23 cellular contexts compared by ENCODE assay signal in genomic region chr16:30180741-30181140, GRCh38.
"Had no signal": no experiment of that assay in that cellular context is flagged by ENCODE, and none has a peak within 500 bp of the region (broad histone marks: within the 10 kb centered on the region; RNA-seq: fewer than 3 reads in every experiment).

No MANE protein-coding gene starts in this region.

- DNase-seq: activated CD4-positive, alpha-beta T cell treated with anti-CD3 and anti-CD28 coated beads, Interleukin-2, amount 10 ng/mL, durations not matched to agents 24 days and 14 days; activated CD4-positive, CD25-positive, alpha-beta regulatory T cell; activated CD8-positive, alpha-beta memory T cell treated with anti-CD3 and anti-CD28 coated beads for 24 hours; activated CD8-positive, alpha-beta memory T cell treated with anti-CD3 and anti-CD28 coated beads, Interleukin-2, amount 50 U/mL, for 48 hours; activated effector memory CD4-positive, alpha-beta T cell treated with anti-CD3 and anti-CD28 coated beads, Interleukin-2, amount 50 U/mL, for 16 hours; activated T-cell treated with anti-CD3 and anti-CD28 coated beads, Interleukin-2, amount 50 U/mL, for 48 hours; anterior cingulate cortex; central memory CD4-positive, alpha-beta T cell; endodermal cell; foreskin melanocyte; glutamatergic neuron; hippocampal formation; lower lobe of right lung; midbrain; SK-N-SH; stimulated activated CD8-positive, alpha-beta memory T cell treated with anti-CD3 and anti-CD28 coated beads, Interleukin-4, amount 100 ng/mL, for 48 hours; stimulated activated naive CD8-positive, alpha-beta T cell treated with anti-CD3 and anti-CD28 coated beads, Interleukin-15, Interleukin-2, amounts not matched to agents 100 U/mL and 50 U/mL, for 24 hours; T-helper 9 cell; transverse colon had no signal

- H3K27me3 ChIP-seq: neutrophil, suprapubic skin, transverse colon, vagina had no signal

- H3K9me3 ChIP-seq: lower lobe of right lung, neutrophil, SK-N-SH, suprapubic skin, transverse colon, vagina had no signal

- H3K9me3 Mint-ChIP-seq: activated CD4-positive, alpha-beta T cell treated with anti-CD3 and anti-CD28 coated beads, Interleukin-2, amount 10 ng/mL, durations not matched to agents 24 days and 14 days; endodermal cell had no signal

- ATAC-seq: lower lobe of right lung; stimulated activated naive CD8-positive, alpha-beta T cell treated with anti-CD3 and anti-CD28 coated beads, Interleukin-15, Interleukin-2, amounts not matched to agents 100 U/mL and 50 U/mL, for 24 hours had no signal

- H3K4me2 ChIP-seq: SK-N-SH had no signal

- H3K27ac ChIP-seq: lower lobe of right lung, neutrophil, suprapubic skin, transverse colon, vagina had no signal

- H3K4me3 Mint-ChIP-seq: activated CD4-positive, alpha-beta T cell treated with anti-CD3 and anti-CD28 coated beads, Interleukin-2, amount 10 ng/mL, durations not matched to agents 24 days and 14 days; endodermal cell had no signal

- H3K36me3 ChIP-seq: lower lobe of right lung, suprapubic skin, transverse colon, vagina had no signal

- H3K36me3 Mint-ChIP-seq: brain had no signal

- H3K4me1 Mint-ChIP-seq: endodermal cell had no signal

- H3K4me3 ChIP-seq: lower lobe of right lung, suprapubic skin, transverse colon, vagina had no signal

- H3K27me3 Mint-ChIP-seq: activated CD4-positive, alpha-beta T cell treated with anti-CD3 and anti-CD28 coated beads, Interleukin-2, amount 10 ng/mL, durations not matched to agents 24 days and 14 days had no signal

- H3K9ac ChIP-seq: SK-N-SH had no signal

- H3K27ac Mint-ChIP-seq: activated CD4-positive, alpha-beta T cell treated with anti-CD3 and anti-CD28 coated beads, Interleukin-2, amount 10 ng/mL, durations not matched to agents 24 days and 14 days; endodermal cell had no signal
